17 cellular contexts compared by ENCODE assay signal in genomic region chr5:31052937-31053658, GRCh38.
DNase-seq lines count a peak whose midpoint lies in the region; ATAC-seq, FAIRE-seq and TF ChIP-seq lines count a peak whose summit lies in the region.
"Had no signal": no experiment of that assay in that cellular context is flagged by ENCODE, and none has a peak within 500 bp of the region (broad histone marks: within the 10 kb centered on the region; RNA-seq: fewer than 3 reads in every experiment).

No MANE protein-coding gene starts in this region.

- no peak overlapping the region for H3K4me3 Mint-ChIP-seq in Calu3 (ENCODE audit: low read depth, unreplicated experiment)
- H3K4me3 Mint-ChIP-seq in progenitor cell of endocrine pancreas (ENCODE audit: low read depth): no peak overlapping the region
- no peak overlapping the region for H3K4me3 Mint-ChIP-seq in activated T-cell treated with anti-CD3 and anti-CD28 coated beads, Interleukin-2, amount 50 U/mL, for 4 hours
- H3K4me3 Mint-ChIP-seq: CD8-positive, alpha-beta memory T cell had no signal

- no peak for ATAC-seq in activated T-cell treated with anti-CD3 and anti-CD28 coated beads, Interleukin-2, amount 50 U/mL, for 4 hours
- ATAC-seq: GM12878, K562 had no signal

- H3K36me3 Mint-ChIP-seq in Calu3 (ENCODE audit: insufficient read depth, unreplicated experiment): peaks cover 6% of the 10 kb centered on the region
- no peaks in the 10 kb centered on the region for H3K36me3 Mint-ChIP-seq in progenitor cell of endocrine pancreas (ENCODE audit: insufficient read depth)
- H3K36me3 Mint-ChIP-seq in activated T-cell treated with anti-CD3 and anti-CD28 coated beads, Interleukin-2, amount 50 U/mL, for 4 hours (ENCODE audit: insufficient read depth): no peaks in the 10 kb centered on the region
- H3K36me3 Mint-ChIP-seq: CD8-positive, alpha-beta memory T cell had no signal

- H3K79me2 ChIP-seq in mammary epithelial cell (ENCODE audit: insufficient read depth, low read length): no peaks in the 10 kb centered on the region

- CTCF ChIA-PET in Calu3 (lab: Charles Lee) (no interaction called here), mammary epithelial cell (lab: Charles Lee; ENCODE audit: low non-redundant PET) (no interaction called here)

- no peak overlapping the region for H3K4me2 ChIP-seq in mammary epithelial cell (ENCODE audit: insufficient read depth, low read depth, low read length)
- H3K4me2 ChIP-seq: BLaER1 had no signal

- no peaks in the 10 kb centered on the region for H3K36me3 ChIP-seq in bronchial epithelial cell (ENCODE audit: control insufficient read depth, insufficient read depth, low read length)
- H3K36me3 ChIP-seq in mammary epithelial cell (ENCODE audit: insufficient read depth, low read length): no peaks in the 10 kb centered on the region
- H3K36me3 ChIP-seq: BLaER1, HAP-1 had no signal

- H3K27ac ChIP-seq in mammary epithelial cell (ENCODE audit: insufficient read depth, low read depth, low read length): no peak overlapping the region
- H3K27ac ChIP-seq: BLaER1, GM23248 had no signal

- H3K9me3 Mint-ChIP-seq in Calu3 (ENCODE audit: low read depth, unreplicated experiment) (peaks cover 10% of the 10 kb centered on the region), progenitor cell of endocrine pancreas (ENCODE audit: low read depth) (peaks cover 5% of the 10 kb centered on the region)
- peaks cover 17% of the 10 kb centered on the region for H3K9me3 Mint-ChIP-seq in activated T-cell treated with anti-CD3 and anti-CD28 coated beads, Interleukin-2, amount 50 U/mL, for 4 hours

- no peaks in the 10 kb centered on the region for H3K27me3 ChIP-seq in bronchial epithelial cell (ENCODE audit: control insufficient read depth, insufficient read depth, low read length)
- H3K27me3 ChIP-seq in mammary epithelial cell (ENCODE audit: insufficient read depth, low read length): no peaks in the 10 kb centered on the region
- H3K27me3 ChIP-seq: BLaER1 had no signal

- intact Hi-C loops in Calu3 (cut with micrococcal nuclease; ENCODE audit: unreplicated experiment): no loop called here
- intact Hi-C loops in mammary epithelial cell (cut with micrococcal nuclease): no loop called here

- DNase-seq in Calu3 (peak; percentile 4), HTR-8/SVneo (ENCODE audit: insufficient read length, low spot score) (no peak), bronchial epithelial cell (ENCODE audit: low read depth) (peak; percentile 57), progenitor cell of endocrine pancreas (ENCODE audit: low spot score, unreplicated experiment) (no peak), AG08396 (ENCODE audit: low spot score) (no peak), foreskin fibroblast (no peak), mammary epithelial cell (no peak)
- DNase-seq in activated T-cell treated with anti-CD3 and anti-CD28 coated beads, Interleukin-2, amount 50 U/mL, for 4 hours: no peak
- DNase-seq: AML-193; CD8-positive, alpha-beta memory T cell; DMS 273 treated with DMSO at 0.1 percent for 48 hours; GM23248 had no signal

- H3K4me1 Mint-ChIP-seq in Calu3 (ENCODE audit: low read depth, unreplicated experiment) (peaks cover 17% of the 10 kb centered on the region), progenitor cell of endocrine pancreas (ENCODE audit: low read depth) (peaks cover 43% of the 10 kb centered on the region)
- H3K4me1 Mint-ChIP-seq in activated T-cell treated with anti-CD3 and anti-CD28 coated beads, Interleukin-2, amount 50 U/mL, for 4 hours (ENCODE audit: low read depth): no peaks in the 10 kb centered on the region
- H3K4me1 Mint-ChIP-seq: CD8-positive, alpha-beta memory T cell had no signal

- 45% methylated on average over 5 of the region's 7 CpGs for WGBS in mammary epithelial cell (ENCODE audit: low coverage, missing lambda C conversion rate)

- TF ChIP-seq CTCF in Calu3 (IDR thresholded peaks at IDR 0.05; ENCODE audit: unreplicated experiment): no peak
- TF ChIP-seq CTCF in bronchial epithelial cell (IDR thresholded peaks at IDR 0.05; ENCODE audit: insufficient read depth, low read length, severe bottlenecking): no peak
- TF ChIP-seq CTCF in progenitor cell of endocrine pancreas (IDR thresholded peaks at IDR 0.05; ENCODE audit: unreplicated experiment): no peak
- no peak for TF ChIP-seq CTCF in foreskin fibroblast (IDR thresholded peaks at IDR 0.05; ENCODE audit: low read depth, low read length)
- TF ChIP-seq CTCF in mammary epithelial cell (conservative IDR thresholded peaks at IDR 0.05 in 1 of 2, IDR thresholded peaks at IDR 0.05 in 1 of 2; ENCODE audit: extremely low read depth in 1 of 2, insufficient read depth in 1 of 2, low read depth in 1 of 2, low read length in 2 of 2): no peak

- H3K4me3 ChIP-seq in bronchial epithelial cell (ENCODE audit: low read depth, low read length) (no peak overlapping the region), foreskin fibroblast (ENCODE audit: low read depth in 1 of 2, low read length in 2 of 2) (no peak overlapping the region), mammary epithelial cell (replicated peaks in 1 of 3; ENCODE audit: insufficient read depth in 1 of 3, low read depth in 2 of 3, low read length in 3 of 3) (no peak overlapping the region)
- H3K4me3 ChIP-seq: BLaER1, GM12878, GM23248, HAP-1, K562 had no signal

- H3K27me3 Mint-ChIP-seq in Calu3 (ENCODE audit: unreplicated experiment) (no peaks in the 10 kb centered on the region), progenitor cell of endocrine pancreas (no peaks in the 10 kb centered on the region)
- H3K27me3 Mint-ChIP-seq in activated T-cell treated with anti-CD3 and anti-CD28 coated beads, Interleukin-2, amount 50 U/mL, for 4 hours (ENCODE audit: low read depth): no peaks in the 10 kb centered on the region
- H3K27me3 Mint-ChIP-seq: CD8-positive, alpha-beta memory T cell had no signal

- H2AFZ ChIP-seq in mammary epithelial cell (ENCODE audit: low read depth, low read length): no peak overlapping the region
- H2AFZ ChIP-seq: GM23248 had no signal

- in situ Hi-C loops in mammary epithelial cell (cut with MboI; ENCODE audit: low sequenced_read_pairs in 2 of 2): no loop called here

- H3K4me1 ChIP-seq in mammary epithelial cell (ENCODE audit: insufficient read depth, low read length): no peaks in the 10 kb centered on the region
- H3K4me1 ChIP-seq: BLaER1 had no signal

- BruUV-seq in Calu3 (replicated peaks; lab: Mats Ljungman, UMichigan) (no TSS peak), mammary epithelial cell (replicated peaks; lab: Mats Ljungman, UMichigan) (no TSS peak)

- dilution Hi-C loops in mammary epithelial cell (cut with HindIII; ENCODE audit: low sequenced_read_pairs): no loop called here

- peaks cover 12% of the 10 kb centered on the region for H3K9me3 ChIP-seq in mammary epithelial cell (replicated peaks; ENCODE audit: insufficient read depth, low read length)
- H3K9me3 ChIP-seq: BLaER1, HAP-1 had no signal

- FAIRE-seq in HTR-8/SVneo (lab: Jason Lieb, UNC) (peak; percentile 20), bronchial epithelial cell (lab: Jason Lieb, UNC) (no peak)
- FAIRE-seq: GM12878, GM18507, K562 had no signal

- H3K27ac Mint-ChIP-seq in Calu3 (ENCODE audit: unreplicated experiment): no peak overlapping the region
- peak overlapping the region; percentile 92 for H3K27ac Mint-ChIP-seq in progenitor cell of endocrine pancreas
- H3K27ac Mint-ChIP-seq: CD8-positive, alpha-beta memory T cell had no signal

- no peak overlapping the region for H3K9ac ChIP-seq in mammary epithelial cell (ENCODE audit: insufficient read depth, low read length)
- H3K9ac ChIP-seq: BLaER1, GM23248 had no signal

- H4K20me1 ChIP-seq in mammary epithelial cell (ENCODE audit: insufficient read depth, low read length): no peaks in the 10 kb centered on the region
- H4K20me1 ChIP-seq: BLaER1 had no signal

Comparison
In these comparisons a context has a peak if more than half of its experiments do, and no peak if none do; other contexts are left out.
1. DNase-seq: peak in Calu3 (single experiment) and bronchial epithelial cell (single experiment); none in HTR-8/SVneo (single experiment), progenitor cell of endocrine pancreas (single experiment), AG08396 (single experiment), foreskin fibroblast (0 of 2), mammary epithelial cell (single experiment) and activated T-cell treated with anti-CD3 and anti-CD28 coated beads, Interleukin-2, amount 50 U/mL, for 4 hours (single experiment).